In genomic region chr1:56551691-56552090, GRCh38 we compare ENCODE assay signal across 20 cellular contexts. TPM values are rescaled to one million over a fixed set of nuclear protein-coding genes. Genes with fewer than 3 reads are reported as not detected.
A peak's percentile ranks its signal among the peaks of the same experiment; 100 is the strongest.
DNase-seq lines count a peak whose midpoint lies in the region; ATAC-seq and TF ChIP-seq lines count a peak whose summit lies in the region.
"Had no signal": no experiment of that assay in that cellular context is flagged by ENCODE, and none has a peak within 500 bp of the region (broad histone marks: within the 10 kb centered on the region; RNA-seq: fewer than 3 reads in every experiment).

No MANE protein-coding gene starts in this region.

- no peak for TF ChIP-seq CTCF in neural progenitor cell (IDR thresholded peaks at IDR 0.05)
- TF ChIP-seq CTCF in GM13977 (IDR thresholded peaks at IDR 0.05; ENCODE audit: extremely low read depth, insufficient read depth, missing control alignments), result no peak

- no peak overlapping the region for H3K4me2 ChIP-seq in neural progenitor cell

- no peak for ATAC-seq in HG03108 (IDR thresholded peaks at IDR 0.05; ENCODE audit: unreplicated experiment)
- ATAC-seq: activated naive CD4-positive, alpha-beta T cell treated with anti-CD3 and anti-CD28 coated beads, Interleukin-2, amount 50 U/mL, for 72 hours had no signal

- peaks cover 63% of the 10 kb centered on the region for H3K4me1 ChIP-seq in neural progenitor cell
- H3K4me1 ChIP-seq: BE2C, SJCRH30 had no signal

- no peaks in the 10 kb centered on the region for H3K27me3 Mint-ChIP-seq in neural progenitor cell (ENCODE audit: insufficient read depth, low read depth)

- peaks cover 9% of the 10 kb centered on the region for H3K36me3 Mint-ChIP-seq in neural progenitor cell
- H3K36me3 Mint-ChIP-seq: activated naive CD4-positive, alpha-beta T cell treated with anti-CD3 and anti-CD28 coated beads, Interleukin-2, amount 50 U/mL, for 72 hours had no signal

- peaks cover 66% of the 10 kb centered on the region for H3K4me1 Mint-ChIP-seq in neural progenitor cell

- no peaks in the 10 kb centered on the region for H3K9me3 ChIP-seq in neural progenitor cell (ENCODE audit: low read depth)
- H3K9me3 ChIP-seq: BE2C, neutrophil, SJCRH30, upper lobe of left lung had no signal

- peaks cover 40% of the 10 kb centered on the region for H3F3A ChIP-seq in neural progenitor cell (ENCODE audit: low read depth)

- in situ Hi-C loops in GM13977 (cut with MboI; ENCODE audit: low pct_unique_long_range_greater_than_20kb, low sequenced_read_pairs, unreplicated experiment), result no loop called here

- no peak overlapping the region for H3K4me3 ChIP-seq in neural progenitor cell
- H3K4me3 ChIP-seq: SJCRH30, upper lobe of left lung had no signal

- H3K27ac ChIP-seq in neural progenitor cell, result peak overlapping the region; percentile 92
- H3K27ac ChIP-seq: neutrophil, SJCRH30 had no signal

- H3K9ac ChIP-seq in neural progenitor cell, result no peak overlapping the region

- H3K27ac Mint-ChIP-seq in neural progenitor cell, result peak overlapping the region; percentile 24
- H3K27ac Mint-ChIP-seq: activated naive CD4-positive, alpha-beta T cell treated with anti-CD3 and anti-CD28 coated beads, Interleukin-2, amount 50 U/mL, for 72 hours had no signal

- H3K36me3 ChIP-seq in neural progenitor cell, result no peaks in the 10 kb centered on the region
- H3K36me3 ChIP-seq: BE2C, neutrophil, SJCRH30, upper lobe of left lung had no signal

- H2AFZ ChIP-seq in neural progenitor cell (replicated peaks), result no peak overlapping the region

- no peaks in the 10 kb centered on the region for H3K9me3 Mint-ChIP-seq in neural progenitor cell
- H3K9me3 Mint-ChIP-seq: activated naive CD4-positive, alpha-beta T cell treated with anti-CD3 and anti-CD28 coated beads, Interleukin-2, amount 50 U/mL, for 72 hours had no signal

- DNase-seq in DMS79 (lab: John Stamatoyannopoulos, UW) (peak; percentile 81), NCI-H1694 (lab: John Stamatoyannopoulos, UW) (peak; percentile 33), astrocyte of the hippocampus (ENCODE audit: low read depth, low spot score) (peak; percentile 93), neural progenitor cell (ENCODE audit: low spot score) (no peak), NCI-H510A (lab: John Stamatoyannopoulos, UW) (no peak), GM13977 (ENCODE audit: low spot score) (no peak), cerebellum (ENCODE audit: low spot score) (no peak)
- DNase-seq: activated CD4-positive, alpha-beta T cell treated with anti-CD3 and anti-CD28 coated beads for 48 hours; BE2C; DND-41; foreskin fibroblast; mammary epithelial cell; NCI-H1417; SJCRH30; stimulated activated CD4-positive, alpha-beta T cell treated with anti-CD3 and anti-CD28 coated beads, Interleukin-4, amount 100 ng/mL, for 4 hours; T1000; upper lobe of left lung had no signal

- H3K4me3 Mint-ChIP-seq in neural progenitor cell, result no peak overlapping the region

- H3K27me3 ChIP-seq in neural progenitor cell, result no peaks in the 10 kb centered on the region
- H3K27me3 ChIP-seq: BE2C, neutrophil, SJCRH30, upper lobe of left lung had no signal

- H4K20me1 ChIP-seq in neural progenitor cell (ENCODE audit: low read depth), result peaks cover 89% of the 10 kb centered on the region

- peaks cover 98% of the 10 kb centered on the region for H3K79me2 ChIP-seq in neural progenitor cell (ENCODE audit: low read depth)

RNA-seq across cellular contexts. Expression of gene PLPP3, which starts 27.7 kb away (rescaled TPM):
- total RNA-seq in neural progenitor cell (ENCODE audit: low replicate concordance) (28.5 and 32.8 TPM in 2 replicates), cerebellum (64.6 TPM)
- total RNA-seq: activated naive CD4-positive, alpha-beta T cell treated with anti-CD3 and anti-CD28 coated beads, Interleukin-2, amount 50 U/mL, for 72 hours; SJCRH30 had no signal

Comparison
In these comparisons a context has a peak if more than half of its experiments do, and no peak if none do; other contexts are left out.
1. DNase-seq: peak in DMS79 (single experiment), NCI-H1694 (single experiment) and astrocyte of the hippocampus (single experiment); none in neural progenitor cell (single experiment), NCI-H510A (single experiment), GM13977 (single experiment) and cerebellum (single experiment).